In genomic region chr5:174910245-174910737, GRCh38 we compare ENCODE assay signal across 8 cellular contexts.
DNase-seq lines count a peak whose midpoint lies in the region; ATAC-seq and TF ChIP-seq lines count a peak whose summit lies in the region.

No MANE protein-coding gene starts in this region.

- no peak overlapping the region for H3K27ac Mint-ChIP-seq in WTC11

- no peaks in the 10 kb centered on the region; the same call in 1 of the 2 replicates for H3K27me3 Mint-ChIP-seq in WTC11 (ENCODE audit: low read depth)

- POLR2A ChIA-PET in WTC11 (lab: Charles Lee): no interaction called here

- peak; percentile 37 to 41 for DNase-seq in NCI-H2081 (lab: John Stamatoyannopoulos, UW)
- no peak for DNase-seq in NCI-H2081 treated with DMSO at 0.1 percent for 48 hours (lab: John Stamatoyannopoulos, UW)
- peak; percentile 29 to 50 for DNase-seq in NCI-H187 (lab: John Stamatoyannopoulos, UW)
- peak; percentile 89 for DNase-seq in WTC11 (ENCODE audit: low spot score)
- DNase-seq in caudate nucleus (lab: John Stamatoyannopoulos, UW): peak in 53 of 61 donors; percentile 2 to 77 (median 54)
- DNase-seq in left lobe of liver (ENCODE audit: low spot score): peak; percentile 67
- DNase-seq in stimulated activated CD4-positive, alpha-beta T cell treated with anti-CD3 and anti-CD28 coated beads, Interleukin-4, amount 100 ng/mL, for 4 hours: peak; percentile 29 to 50

- TF ChIP-seq CTCF in WTC11 (IDR thresholded peaks at IDR 0.05): peak; percentile 96

- H3K36me3 Mint-ChIP-seq in WTC11: no peaks in the 10 kb centered on the region

- CTCF ChIA-PET in WTC11 (lab: Charles Lee): interaction anchor here (0.6 to 4.0 kb wide), 23 partner anchors 11 to 819 kb away, joined by 3 to 59 read pairs (median 4); partner anchors contain the start of gene SFXN1

- no peak overlapping the region for H3K4me3 Mint-ChIP-seq in WTC11

- H3K9me3 Mint-ChIP-seq in WTC11: peaks cover 14% of the 10 kb centered on the region

- peaks cover 8% of the 10 kb centered on the region for H3K4me1 Mint-ChIP-seq in WTC11

- peak; percentile 80 for ATAC-seq in HG02588 (IDR thresholded peaks at IDR 0.05; ENCODE audit: unreplicated experiment)
- peak; percentile 99 for ATAC-seq in WTC11
- peak; percentile 100 for ATAC-seq in left lobe of liver

- no peak overlapping the region for H3K27ac ChIP-seq in caudate nucleus (ENCODE audit: low read depth, low read length)

TF ChIP-seq in WTC11, 78 proteins besides CTCF, POLR2A, EP300 and RAD21:
- TF ChIP-seq NFATC4 (CRISPR knock-in tag; IDR thresholded peaks at IDR 0.05) (no peak), TEAD1 (CRISPR knock-in tag; IDR thresholded peaks at IDR 0.05) (0 out of 2 replicates have a peak, but pooled peaks have one; percentile 20), MAX (CRISPR knock-in tag; IDR thresholded peaks at IDR 0.05) (peak; percentile 53; the same call in 1 of the 2 replicates), ETV6 (CRISPR knock-in tag; IDR thresholded peaks at IDR 0.05) (0 out of 2 replicates have a peak, but pooled peaks have one; percentile 20), AFF4 (CRISPR knock-in tag; IDR thresholded peaks at IDR 0.05; ENCODE audit: borderline replicate concordance) (no peak)
- TF ChIP-seq, protein P1, sequence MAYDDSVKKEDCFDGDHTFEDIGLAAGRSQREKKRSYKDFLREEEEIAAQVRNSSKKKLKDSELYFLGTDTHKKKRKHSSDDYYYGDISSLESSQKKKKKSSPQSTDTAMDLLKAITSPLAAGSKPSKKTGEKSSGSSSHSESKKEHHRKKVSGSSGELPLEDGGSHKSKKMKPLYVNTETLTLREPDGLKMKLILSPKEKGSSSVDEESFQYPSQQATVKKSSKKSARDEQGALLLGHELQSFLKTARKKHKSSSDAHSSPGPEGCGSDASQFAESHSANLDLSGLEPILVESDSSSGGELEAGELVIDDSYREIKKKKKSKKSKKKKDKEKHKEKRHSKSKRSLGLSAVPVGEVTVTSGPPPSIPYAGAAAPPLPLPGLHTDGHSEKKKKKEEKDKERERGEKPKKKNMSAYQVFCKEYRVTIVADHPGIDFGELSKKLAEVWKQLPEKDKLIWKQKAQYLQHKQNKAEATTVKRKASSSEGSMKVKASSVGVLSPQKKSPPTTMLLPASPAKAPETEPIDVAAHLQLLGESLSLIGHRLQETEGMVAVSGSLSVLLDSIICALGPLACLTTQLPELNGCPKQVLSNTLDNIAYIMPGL (CRISPR knock-in tag; IDR thresholded peaks at IDR 0.05): peak; percentile 58; the same call in 1 of the 2 replicates
